Comparison of ENCODE assay signal across 2 cellular contexts in the genomic region with DNA sequence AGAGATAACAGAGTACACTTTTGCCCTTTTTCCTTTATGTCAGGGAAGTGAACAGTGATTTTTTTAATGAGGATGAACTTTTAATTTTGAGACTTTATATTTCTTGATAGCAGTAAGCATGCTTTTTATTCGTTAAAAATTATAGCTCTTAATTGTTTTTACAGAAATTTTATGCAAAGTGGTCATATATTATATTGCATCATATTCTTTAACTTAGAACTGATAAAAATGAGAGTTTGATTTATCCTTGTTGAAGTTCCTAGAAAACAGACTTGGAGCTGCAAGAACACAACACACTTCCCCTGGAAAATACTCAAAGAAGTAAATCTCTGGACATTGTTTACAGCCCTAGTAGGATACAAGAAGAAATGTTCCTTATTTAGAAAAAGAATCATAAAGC.
A peak's percentile ranks its signal among the peaks of the same experiment; 100 is the strongest.
TF ChIP-seq lines count a peak whose summit lies in the region.

No MANE protein-coding gene starts in this region.

TF ChIP-seq in IMR-90, 13 proteins besides CTCF, POLR2A, EP300 and RAD21:
- TF ChIP-seq CEBPB (IDR thresholded peaks at IDR 0.05; ENCODE audit: low read depth, low read length) (peak; percentile 34; the same call in 1 of the 2 replicates), SMC3 (IDR thresholded peaks at IDR 0.05; ENCODE audit: low read depth, low read length) (no peak)

TF ChIP-seq in K562, 482 proteins besides CTCF, POLR2A, EP300 and RAD21:
- TF ChIP-seq TBP (optimal IDR thresholded peaks at IDR 0.05; ENCODE audit: low read depth, low read length) (no peak), CEBPG (CRISPR knock-in tag; IDR thresholded peaks at IDR 0.05) (no peak), CEBPG (tag; conservative IDR thresholded peaks at IDR 0.05 in 1 of 2, IDR thresholded peaks at IDR 0.05 in 1 of 2) (peak in 1 of 2 experiments; percentile 73; a peak in 3 of 4 replicates), MED1 (CRISPR knock-in tag; IDR thresholded peaks at IDR 0.05; ENCODE audit: borderline replicate concordance) (no peak), ZNF778 (CRISPR knock-in tag; IDR thresholded peaks at IDR 0.05) (no peak), EWSR1 (IDR thresholded peaks at IDR 0.05; ENCODE audit: borderline replicate concordance, low read depth, partially characterized antibody) (no peak), SAFB2 (IDR thresholded peaks at IDR 0.05; ENCODE audit: borderline replicate concordance, low read depth, low read length, severe bottlenecking) (no peak), ZSCAN32 (CRISPR knock-in tag; IDR thresholded peaks at IDR 0.05) (peak; percentile 52; the same call in 1 of the 2 replicates), HDAC8 (tag; IDR thresholded peaks at IDR 0.05) (no peak), GATAD2A (IDR thresholded peaks at IDR 0.05) (no peak)
- TF ChIP-seq, protein P1, sequence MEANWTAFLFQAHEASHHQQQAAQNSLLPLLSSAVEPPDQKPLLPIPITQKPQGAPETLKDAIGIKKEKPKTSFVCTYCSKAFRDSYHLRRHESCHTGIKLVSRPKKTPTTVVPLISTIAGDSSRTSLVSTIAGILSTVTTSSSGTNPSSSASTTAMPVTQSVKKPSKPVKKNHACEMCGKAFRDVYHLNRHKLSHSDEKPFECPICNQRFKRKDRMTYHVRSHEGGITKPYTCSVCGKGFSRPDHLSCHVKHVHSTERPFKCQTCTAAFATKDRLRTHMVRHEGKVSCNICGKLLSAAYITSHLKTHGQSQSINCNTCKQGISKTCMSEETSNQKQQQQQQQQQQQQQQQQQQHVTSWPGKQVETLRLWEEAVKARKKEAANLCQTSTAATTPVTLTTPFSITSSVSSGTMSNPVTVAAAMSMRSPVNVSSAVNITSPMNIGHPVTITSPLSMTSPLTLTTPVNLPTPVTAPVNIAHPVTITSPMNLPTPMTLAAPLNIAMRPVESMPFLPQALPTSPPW (CRISPR knock-in tag; IDR thresholded peaks at IDR 0.05): no peak
TF ChIP-seq in K562: peak in this region for 2.
